In the genomic region with DNA sequence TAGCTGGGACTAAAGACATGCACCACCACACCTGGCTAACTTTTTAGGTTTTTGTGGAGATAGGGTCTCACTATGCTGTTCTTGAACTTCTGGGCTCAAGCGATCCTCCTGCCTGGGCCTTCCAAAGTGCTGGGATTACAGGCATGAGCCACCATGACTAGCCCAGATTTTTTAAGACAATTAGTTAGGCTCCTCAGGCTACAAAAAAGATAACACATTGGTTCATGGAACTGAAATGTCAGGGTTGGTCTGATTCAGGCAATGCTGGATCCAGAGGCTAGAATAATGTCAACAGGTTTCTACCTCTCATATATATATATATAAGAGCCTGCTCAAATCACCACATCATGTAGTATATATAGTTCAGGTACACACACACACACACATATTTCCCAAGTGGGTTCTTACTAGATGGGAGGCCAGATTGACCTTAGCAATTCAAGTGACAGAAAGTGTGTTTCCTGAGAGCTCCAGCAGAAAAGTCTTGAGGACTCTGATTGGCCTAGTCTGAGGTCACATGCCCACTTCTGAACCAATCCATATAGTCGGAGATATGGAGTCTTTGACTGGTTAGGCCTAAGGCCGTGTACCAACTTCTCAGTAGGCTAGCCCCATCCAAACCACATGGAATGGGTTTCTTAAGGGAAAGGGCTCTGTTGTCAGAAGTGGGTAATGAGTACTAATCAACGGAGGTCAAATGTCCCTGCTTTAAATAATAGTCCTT, we compare ENCODE assay signal across 3 cellular contexts.
TF ChIP-seq lines count a peak whose summit lies in the region.

No MANE protein-coding gene starts in this region.

TF ChIP-seq in SK-N-SH, 30 proteins besides CTCF, POLR2A, EP300 and RAD21 (continued from another document):
- TF ChIP-seq, protein P1, sequence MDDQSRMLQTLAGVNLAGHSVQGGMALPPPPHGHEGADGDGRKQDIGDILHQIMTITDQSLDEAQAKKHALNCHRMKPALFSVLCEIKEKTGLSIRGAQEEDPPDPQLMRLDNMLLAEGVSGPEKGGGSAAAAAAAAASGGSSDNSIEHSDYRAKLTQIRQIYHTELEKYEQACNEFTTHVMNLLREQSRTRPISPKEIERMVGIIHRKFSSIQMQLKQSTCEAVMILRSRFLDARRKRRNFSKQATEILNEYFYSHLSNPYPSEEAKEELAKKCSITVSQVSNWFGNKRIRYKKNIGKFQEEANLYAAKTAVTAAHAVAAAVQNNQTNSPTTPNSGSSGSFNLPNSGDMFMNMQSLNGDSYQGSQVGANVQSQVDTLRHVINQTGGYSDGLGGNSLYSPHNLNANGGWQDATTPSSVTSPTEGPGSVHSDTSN (IDR thresholded peaks at IDR 0.05): no peak
- no peak for TF ChIP-seq RXRA (IDR thresholded peaks at IDR 0.05; ENCODE audit: borderline replicate concordance, low read depth)
- TF ChIP-seq, protein P2, sequence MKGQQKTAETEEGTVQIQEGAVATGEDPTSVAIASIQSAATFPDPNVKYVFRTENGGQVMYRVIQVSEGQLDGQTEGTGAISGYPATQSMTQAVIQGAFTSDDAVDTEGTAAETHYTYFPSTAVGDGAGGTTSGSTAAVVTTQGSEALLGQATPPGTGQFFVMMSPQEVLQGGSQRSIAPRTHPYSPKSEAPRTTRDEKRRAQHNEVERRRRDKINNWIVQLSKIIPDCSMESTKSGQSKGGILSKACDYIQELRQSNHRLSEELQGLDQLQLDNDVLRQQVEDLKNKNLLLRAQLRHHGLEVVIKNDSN (IDR thresholded peaks at IDR 0.05; ENCODE audit: borderline replicate concordance, low read depth): peak; percentile 45; the same call in 1 of the 2 replicates
- TF ChIP-seq CHD2 (IDR thresholded peaks at IDR 0.05; ENCODE audit: low read length, partially characterized antibody): no peak

TF ChIP-seq in SK-N-SH treated with all-trans-retinoic acid at 6 μM for 48 hours, 23 proteins besides CTCF, POLR2A, EP300 and RAD21 (continued from another document):
- TF ChIP-seq, protein P3, sequence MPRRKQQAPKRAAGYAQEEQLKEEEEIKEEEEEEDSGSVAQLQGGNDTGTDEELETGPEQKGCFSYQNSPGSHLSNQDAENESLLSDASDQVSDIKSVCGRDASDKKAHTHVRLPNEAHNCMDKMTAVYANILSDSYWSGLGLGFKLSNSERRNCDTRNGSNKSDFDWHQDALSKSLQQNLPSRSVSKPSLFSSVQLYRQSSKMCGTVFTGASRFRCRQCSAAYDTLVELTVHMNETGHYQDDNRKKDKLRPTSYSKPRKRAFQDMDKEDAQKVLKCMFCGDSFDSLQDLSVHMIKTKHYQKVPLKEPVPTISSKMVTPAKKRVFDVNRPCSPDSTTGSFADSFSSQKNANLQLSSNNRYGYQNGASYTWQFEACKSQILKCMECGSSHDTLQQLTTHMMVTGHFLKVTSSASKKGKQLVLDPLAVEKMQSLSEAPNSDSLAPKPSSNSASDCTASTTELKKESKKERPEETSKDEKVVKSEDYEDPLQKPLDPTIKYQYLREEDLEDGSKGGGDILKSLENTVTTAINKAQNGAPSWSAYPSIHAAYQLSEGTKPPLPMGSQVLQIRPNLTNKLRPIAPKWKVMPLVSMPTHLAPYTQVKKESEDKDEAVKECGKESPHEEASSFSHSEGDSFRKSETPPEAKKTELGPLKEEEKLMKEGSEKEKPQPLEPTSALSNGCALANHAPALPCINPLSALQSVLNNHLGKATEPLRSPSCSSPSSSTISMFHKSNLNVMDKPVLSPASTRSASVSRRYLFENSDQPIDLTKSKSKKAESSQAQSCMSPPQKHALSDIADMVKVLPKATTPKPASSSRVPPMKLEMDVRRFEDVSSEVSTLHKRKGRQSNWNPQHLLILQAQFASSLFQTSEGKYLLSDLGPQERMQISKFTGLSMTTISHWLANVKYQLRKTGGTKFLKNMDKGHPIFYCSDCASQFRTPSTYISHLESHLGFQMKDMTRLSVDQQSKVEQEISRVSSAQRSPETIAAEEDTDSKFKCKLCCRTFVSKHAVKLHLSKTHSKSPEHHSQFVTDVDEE (CRISPR knock-in tag; IDR thresholded peaks at IDR 0.05): no peak
- no peak for TF ChIP-seq ZNF565 (CRISPR knock-in tag; conservative IDR thresholded peaks at IDR 0.05; ENCODE audit: low read depth)
- no peak for TF ChIP-seq OSR1 (CRISPR knock-in tag; IDR thresholded peaks at IDR 0.05)
- no peak for TF ChIP-seq ISL1 (CRISPR knock-in tag; IDR thresholded peaks at IDR 0.05)
- TF ChIP-seq, protein P4, sequence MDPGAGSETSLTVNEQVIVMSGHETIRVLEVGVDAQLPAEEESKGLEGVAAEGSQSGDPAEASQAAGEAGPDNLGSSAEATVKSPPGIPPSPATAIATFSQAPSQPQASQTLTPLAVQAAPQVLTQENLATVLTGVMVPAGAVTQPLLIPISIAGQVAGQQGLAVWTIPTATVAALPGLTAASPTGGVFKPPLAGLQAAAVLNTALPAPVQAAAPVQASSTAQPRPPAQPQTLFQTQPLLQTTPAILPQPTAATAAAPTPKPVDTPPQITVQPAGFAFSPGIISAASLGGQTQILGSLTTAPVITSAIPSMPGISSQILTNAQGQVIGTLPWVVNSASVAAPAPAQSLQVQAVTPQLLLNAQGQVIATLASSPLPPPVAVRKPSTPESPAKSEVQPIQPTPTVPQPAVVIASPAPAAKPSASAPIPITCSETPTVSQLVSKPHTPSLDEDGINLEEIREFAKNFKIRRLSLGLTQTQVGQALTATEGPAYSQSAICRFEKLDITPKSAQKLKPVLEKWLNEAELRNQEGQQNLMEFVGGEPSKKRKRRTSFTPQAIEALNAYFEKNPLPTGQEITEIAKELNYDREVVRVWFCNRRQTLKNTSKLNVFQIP (CRISPR knock-in tag; IDR thresholded peaks at IDR 0.05; ENCODE audit: borderline replicate concordance, low read depth): no peak
- no peak for TF ChIP-seq TOX (CRISPR knock-in tag; IDR thresholded peaks at IDR 0.05; ENCODE audit: borderline replicate concordance)
- no peak for TF ChIP-seq BACH2 (CRISPR knock-in tag; IDR thresholded peaks at IDR 0.05; ENCODE audit: borderline replicate concordance)
- no peak for TF ChIP-seq TCF4 (CRISPR knock-in tag; IDR thresholded peaks at IDR 0.05; ENCODE audit: borderline replicate concordance)
- no peak for TF ChIP-seq ARNTL (CRISPR knock-in tag; IDR thresholded peaks at IDR 0.05; ENCODE audit: borderline replicate concordance, low read depth)
- TF ChIP-seq SNAI2 (CRISPR knock-in tag; IDR thresholded peaks at IDR 0.05): no peak
TF ChIP-seq in SK-N-SH treated with all-trans-retinoic acid at 6 μM for 48 hours: peak in this region for 0.

TF ChIP-seq in K562, 482 proteins besides CTCF, POLR2A, EP300 and RAD21 (continued from another document):
- TF ChIP-seq, protein P5, sequence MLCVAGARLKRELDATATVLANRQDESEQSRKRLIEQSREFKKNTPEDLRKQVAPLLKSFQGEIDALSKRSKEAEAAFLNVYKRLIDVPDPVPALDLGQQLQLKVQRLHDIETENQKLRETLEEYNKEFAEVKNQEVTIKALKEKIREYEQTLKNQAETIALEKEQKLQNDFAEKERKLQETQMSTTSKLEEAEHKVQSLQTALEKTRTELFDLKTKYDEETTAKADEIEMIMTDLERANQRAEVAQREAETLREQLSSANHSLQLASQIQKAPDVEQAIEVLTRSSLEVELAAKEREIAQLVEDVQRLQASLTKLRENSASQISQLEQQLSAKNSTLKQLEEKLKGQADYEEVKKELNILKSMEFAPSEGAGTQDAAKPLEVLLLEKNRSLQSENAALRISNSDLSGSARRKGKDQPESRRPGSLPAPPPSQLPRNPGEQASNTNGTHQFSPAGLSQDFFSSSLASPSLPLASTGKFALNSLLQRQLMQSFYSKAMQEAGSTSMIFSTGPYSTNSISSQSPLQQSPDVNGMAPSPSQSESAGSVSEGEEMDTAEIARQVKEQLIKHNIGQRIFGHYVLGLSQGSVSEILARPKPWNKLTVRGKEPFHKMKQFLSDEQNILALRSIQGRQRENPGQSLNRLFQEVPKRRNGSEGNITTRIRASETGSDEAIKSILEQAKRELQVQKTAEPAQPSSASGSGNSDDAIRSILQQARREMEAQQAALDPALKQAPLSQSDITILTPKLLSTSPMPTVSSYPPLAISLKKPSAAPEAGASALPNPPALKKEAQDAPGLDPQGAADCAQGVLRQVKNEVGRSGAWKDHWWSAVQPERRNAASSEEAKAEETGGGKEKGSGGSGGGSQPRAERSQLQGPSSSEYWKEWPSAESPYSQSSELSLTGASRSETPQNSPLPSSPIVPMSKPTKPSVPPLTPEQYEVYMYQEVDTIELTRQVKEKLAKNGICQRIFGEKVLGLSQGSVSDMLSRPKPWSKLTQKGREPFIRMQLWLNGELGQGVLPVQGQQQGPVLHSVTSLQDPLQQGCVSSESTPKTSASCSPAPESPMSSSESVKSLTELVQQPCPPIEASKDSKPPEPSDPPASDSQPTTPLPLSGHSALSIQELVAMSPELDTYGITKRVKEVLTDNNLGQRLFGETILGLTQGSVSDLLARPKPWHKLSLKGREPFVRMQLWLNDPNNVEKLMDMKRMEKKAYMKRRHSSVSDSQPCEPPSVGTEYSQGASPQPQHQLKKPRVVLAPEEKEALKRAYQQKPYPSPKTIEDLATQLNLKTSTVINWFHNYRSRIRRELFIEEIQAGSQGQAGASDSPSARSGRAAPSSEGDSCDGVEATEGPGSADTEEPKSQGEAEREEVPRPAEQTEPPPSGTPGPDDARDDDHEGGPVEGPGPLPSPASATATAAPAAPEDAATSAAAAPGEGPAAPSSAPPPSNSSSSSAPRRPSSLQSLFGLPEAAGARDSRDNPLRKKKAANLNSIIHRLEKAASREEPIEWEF (CRISPR knock-in tag; IDR thresholded peaks at IDR 0.05): no peak
- TF ChIP-seq PHF21A (IDR thresholded peaks at IDR 0.05; ENCODE audit: borderline replicate concordance, low read depth) (no peak), ZNF41 (CRISPR knock-in tag; conservative IDR thresholded peaks at IDR 0.05) (no peak), RAD51 (IDR thresholded peaks at IDR 0.05; ENCODE audit: borderline replicate concordance, low read depth) (peak; percentile 71)
- TF ChIP-seq, protein P6, sequence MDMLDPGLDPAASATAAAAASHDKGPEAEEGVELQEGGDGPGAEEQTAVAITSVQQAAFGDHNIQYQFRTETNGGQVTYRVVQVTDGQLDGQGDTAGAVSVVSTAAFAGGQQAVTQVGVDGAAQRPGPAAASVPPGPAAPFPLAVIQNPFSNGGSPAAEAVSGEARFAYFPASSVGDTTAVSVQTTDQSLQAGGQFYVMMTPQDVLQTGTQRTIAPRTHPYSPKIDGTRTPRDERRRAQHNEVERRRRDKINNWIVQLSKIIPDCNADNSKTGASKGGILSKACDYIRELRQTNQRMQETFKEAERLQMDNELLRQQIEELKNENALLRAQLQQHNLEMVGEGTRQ (CRISPR knock-in tag; IDR thresholded peaks at IDR 0.05): peak; percentile 85
- TF ChIP-seq, protein P2 (CRISPR knock-in tag; IDR thresholded peaks at IDR 0.05): peak; percentile 85
